9 cellular contexts compared by ENCODE assay signal in genomic region chr2:216923706-216924105, GRCh38.
"Had no signal": no experiment of that assay in that cellular context is flagged by ENCODE, and none has a peak within 500 bp of the region (broad histone marks: within the 10 kb centered on the region; RNA-seq: fewer than 3 reads in every experiment).

No MANE protein-coding gene starts in this region.

- H3K36me3 ChIP-seq: HAP-1 had no signal

- H3K9ac ChIP-seq: GM23248 had no signal

- FAIRE-seq: H54 had no signal

- H3K4me3 ChIP-seq: GM23248, GM23338, HAP-1 had no signal

- H3K4me3 Mint-ChIP-seq: GM23338, H9, HFFc6 had no signal

- H3K9me3 Mint-ChIP-seq: GM23338, HFFc6 had no signal

- H3K9me3 ChIP-seq: HAP-1 had no signal

- H3K4me1 ChIP-seq: HAP-1 had no signal

- DNase-seq: GM23248, GOT3, H7, H9, HCEC 1CT, HFFc6 had no signal

- H3K27ac Mint-ChIP-seq: GM23338, H9, HFFc6 had no signal

- H2AFZ ChIP-seq: GM23248, GM23338 had no signal

- H3K27ac ChIP-seq: GM23248 had no signal
